ENCODE assay signal across 33 cellular contexts in the genomic region with DNA sequence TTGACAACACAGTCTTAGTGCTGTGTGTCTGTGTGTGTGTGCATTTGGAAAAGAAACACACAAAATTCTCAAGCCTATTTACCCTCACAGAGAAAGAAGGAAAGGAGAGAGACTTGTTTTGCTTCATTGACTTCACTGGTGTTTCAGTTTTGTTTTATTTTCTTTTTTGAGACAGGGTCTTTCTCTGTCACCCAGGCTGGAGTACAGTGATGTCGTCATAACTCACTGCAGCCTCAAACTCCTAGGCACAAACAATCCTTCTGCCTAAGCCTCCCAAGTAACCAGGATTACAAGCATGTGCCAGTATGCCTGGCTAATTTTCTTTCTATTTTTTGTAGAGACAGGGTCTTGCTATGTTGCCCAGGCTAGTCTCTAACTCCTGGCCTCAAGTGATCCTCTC.
"Had no signal": no experiment of that assay in that cellular context is flagged by ENCODE, and none has a peak within 500 bp of the region (broad histone marks: within the 10 kb centered on the region; RNA-seq: fewer than 3 reads in every experiment).

No MANE protein-coding gene starts in this region.

- H3K36me3 ChIP-seq: adrenal gland, ascending aorta, brain microvascular endothelial cell, breast epithelium, cardiac muscle cell had no signal

- H3K4me3 ChIP-seq: adrenal gland, ascending aorta, body of pancreas, breast epithelium, cardiac muscle cell had no signal

- H3K27ac ChIP-seq: adrenal gland, ascending aorta, body of pancreas, brain microvascular endothelial cell, breast epithelium, cardiac muscle cell had no signal

- H3K4me1 ChIP-seq: adrenal gland, ascending aorta, body of pancreas, breast epithelium had no signal

- DNase-seq: activated effector memory CD4-positive, alpha-beta T cell treated with anti-CD3 and anti-CD28 coated beads, Interleukin-2, amount 50 U/mL, for 16 hours; activated effector memory CD4-positive, alpha-beta T cell treated with Interleukin-2 at 50 U/mL for 16 hours; activated gamma-delta T cell; activated gamma-delta T cell treated with Interleukin-2 at 50 U/mL for 16 hours; activated naive CD4-positive, alpha-beta T cell; activated naive CD4-positive, alpha-beta T cell treated with anti-CD3 and anti-CD28 coated beads for 36 hours; activated naive CD4-positive, alpha-beta T cell treated with anti-CD3 and anti-CD28 coated beads, Interleukin-2, amount 10 ng/mL, durations not matched to agents 7 days and 5 days; activated naive CD4-positive, alpha-beta T cell treated with anti-CD3 and anti-CD28 coated beads, Interleukin-2, amount 50 U/mL, for 16 hours; activated naive CD4-positive, alpha-beta T cell treated with Interleukin-2 at 50 U/mL for 16 hours; activated naive CD8-positive, alpha-beta T cell treated with anti-CD3 and anti-CD28 coated beads for 36 hours; activated naive CD8-positive, alpha-beta T cell treated with anti-CD3 and anti-CD28 coated beads, Interleukin-2, amount 10 ng/mL, durations not matched to agents 7 days and 5 days; activated naive CD8-positive, alpha-beta T cell treated with anti-CD3 and anti-CD28 coated beads, Interleukin-2, amount 50 U/mL, for 24 hours; activated T-cell treated with anti-CD3 and anti-CD28 coated beads, Interleukin-2, amount 50 U/mL, for 1 hour; activated T-cell treated with anti-CD3 and anti-CD28 coated beads, Interleukin-2, amount 50 U/mL, for 24 hours; activated T-cell treated with anti-CD3 and anti-CD28 coated beads, Interleukin-2, amount 50 U/mL, for 4 hours; activated T-cell treated with anti-CD3 and anti-CD28 coated beads, Interleukin-2, amount 50 U/mL, for 72 hours; adrenal gland; amniotic stem cell; amygdala; anterior cingulate cortex; aorta; body of pancreas; brain microvascular endothelial cell; caudate nucleus; central memory CD4-positive, alpha-beta T cell; cerebellar nuclear complex had no signal

- H3K9me3 ChIP-seq: adrenal gland, ascending aorta, body of pancreas had no signal

- FAIRE-seq: astrocyte, bronchial epithelial cell had no signal

- ATAC-seq: activated naive CD4-positive, alpha-beta T cell treated with anti-CD3 and anti-CD28 coated beads, Interleukin-2, amount 50 U/mL, for 72 hours; activated naive CD8-positive, alpha-beta T cell treated with anti-CD3 and anti-CD28 coated beads, Interleukin-2, amount 50 U/mL, for 24 hours; activated T-cell treated with anti-CD3 and anti-CD28 coated beads, Interleukin-2, amount 50 U/mL, for 4 hours; activated T-cell treated with anti-CD3 and anti-CD28 coated beads, Interleukin-2, amount 50 U/mL, for 72 hours; activated T-helper 17 cell treated with anti-CD3 and anti-CD28 coated beads, Interleukin-2, amount 50 U/mL, for 72 hours; body of pancreas had no signal

- H3K27me3 ChIP-seq: adrenal gland, ascending aorta, body of pancreas, brain microvascular endothelial cell, breast epithelium, cardiac muscle cell had no signal
